Comparison of ENCODE assay signal across 20 cellular contexts in genomic region chrX:39667191-39667590, GRCh38.
"Had no signal": no experiment of that assay in that cellular context is flagged by ENCODE, and none has a peak within 500 bp of the region (broad histone marks: within the 10 kb centered on the region; RNA-seq: fewer than 3 reads in every experiment).

No MANE protein-coding gene starts in this region.

- H3K9me3 Mint-ChIP-seq: activated CD4-positive, alpha-beta T cell treated with anti-CD3 and anti-CD28 coated beads, Interleukin-2, amount 10 ng/mL, durations not matched to agents 24 days and 14 days; activated naive CD4-positive, alpha-beta T cell treated with anti-CD3 and anti-CD28 coated beads, Interleukin-2, amount 10 ng/mL, durations not matched to agents 7 days and 5 days; activated naive CD8-positive, alpha-beta T cell treated with anti-CD3 and anti-CD28 coated beads, Interleukin-2, amount 50 U/mL, for 24 hours; activated T-cell treated with anti-CD3 and anti-CD28 coated beads, Interleukin-2, amount 50 U/mL, for 4 hours; dendritic cell treated with granulocyte-macrophage colony-stimulating factor and Interleukin-4, amounts not matched to agents 40 ng/mL and 50 ng/mL, for 4 days; natural killer cell treated with Interleukin-12 subunit alpha and Interleukin-12 subunit beta and Interleukin-15 and Interleukin-18, amount 100 ng/mL, for 72 hours had no signal

- H3K4me3 ChIP-seq: breast epithelium, hepatocyte, lower lobe of right lung, sigmoid colon had no signal

- H3K27me3 ChIP-seq: hepatocyte, sigmoid colon had no signal

- H3K27ac Mint-ChIP-seq: activated CD4-positive, alpha-beta T cell treated with anti-CD3 and anti-CD28 coated beads, Interleukin-2, amount 10 ng/mL, durations not matched to agents 24 days and 14 days; activated naive CD4-positive, alpha-beta T cell treated with anti-CD3 and anti-CD28 coated beads, Interleukin-2, amount 10 ng/mL, durations not matched to agents 7 days and 5 days; activated naive CD8-positive, alpha-beta T cell treated with anti-CD3 and anti-CD28 coated beads, Interleukin-2, amount 50 U/mL, for 24 hours; dendritic cell treated with granulocyte-macrophage colony-stimulating factor and Interleukin-4, amounts not matched to agents 40 ng/mL and 50 ng/mL, for 4 days; mesothelial cell of epicardium; natural killer cell treated with Interleukin-12 subunit alpha and Interleukin-12 subunit beta and Interleukin-15 and Interleukin-18, amount 100 ng/mL, for 72 hours had no signal

- H3K27ac ChIP-seq: breast epithelium, hepatocyte, lower lobe of right lung, parathyroid adenoma, sigmoid colon had no signal

- H3K36me3 Mint-ChIP-seq: activated naive CD4-positive, alpha-beta T cell treated with anti-CD3 and anti-CD28 coated beads, Interleukin-2, amount 10 ng/mL, durations not matched to agents 7 days and 5 days; mesothelial cell of epicardium; natural killer cell treated with Interleukin-12 subunit alpha and Interleukin-12 subunit beta and Interleukin-15 and Interleukin-18, amount 100 ng/mL, for 72 hours had no signal

- H3K4me1 Mint-ChIP-seq: activated CD4-positive, alpha-beta T cell treated with anti-CD3 and anti-CD28 coated beads, Interleukin-2, amount 10 ng/mL, durations not matched to agents 24 days and 14 days; activated naive CD4-positive, alpha-beta T cell treated with anti-CD3 and anti-CD28 coated beads, Interleukin-2, amount 10 ng/mL, durations not matched to agents 7 days and 5 days; activated naive CD8-positive, alpha-beta T cell treated with anti-CD3 and anti-CD28 coated beads, Interleukin-2, amount 50 U/mL, for 24 hours had no signal

- DNase-seq: activated CD4-positive, alpha-beta T cell treated with anti-CD3 and anti-CD28 coated beads, Interleukin-2, amount 10 ng/mL, durations not matched to agents 24 days and 14 days; activated CD8-positive, alpha-beta memory T cell treated with anti-CD3 and anti-CD28 coated beads, Interleukin-2, amount 50 U/mL, for 4 hours; activated effector memory CD4-positive, alpha-beta T cell treated with Interleukin-2 at 50 U/mL for 16 hours; activated naive CD4-positive, alpha-beta T cell treated with anti-CD3 and anti-CD28 coated beads, Interleukin-2, amount 10 ng/mL, durations not matched to agents 7 days and 5 days; activated naive CD8-positive, alpha-beta T cell treated with anti-CD3 and anti-CD28 coated beads, Interleukin-2, amount 50 U/mL, for 24 hours; activated T-cell treated with anti-CD3 and anti-CD28 coated beads, Interleukin-2, amount 50 U/mL, for 4 hours; aorta; effector CD8-positive, alpha-beta T cell; lower lobe of right lung; sigmoid colon; stimulated activated naive CD4-positive, alpha-beta T cell; T-helper 1 cell; T1000 had no signal

- H3K4me3 Mint-ChIP-seq: activated CD4-positive, alpha-beta T cell treated with anti-CD3 and anti-CD28 coated beads, Interleukin-2, amount 10 ng/mL, durations not matched to agents 24 days and 14 days; activated naive CD4-positive, alpha-beta T cell treated with anti-CD3 and anti-CD28 coated beads, Interleukin-2, amount 10 ng/mL, durations not matched to agents 7 days and 5 days; activated naive CD8-positive, alpha-beta T cell treated with anti-CD3 and anti-CD28 coated beads, Interleukin-2, amount 50 U/mL, for 24 hours; activated T-cell treated with anti-CD3 and anti-CD28 coated beads, Interleukin-2, amount 50 U/mL, for 4 hours; dendritic cell treated with granulocyte-macrophage colony-stimulating factor and Interleukin-4, amounts not matched to agents 40 ng/mL and 50 ng/mL, for 4 days; mesothelial cell of epicardium; natural killer cell treated with Interleukin-12 subunit alpha and Interleukin-12 subunit beta and Interleukin-15 and Interleukin-18, amount 100 ng/mL, for 72 hours had no signal

- H3K9me3 ChIP-seq: breast epithelium, lower lobe of right lung, sigmoid colon had no signal

- H3K36me3 ChIP-seq: breast epithelium, lower lobe of right lung, sigmoid colon had no signal

- H3K4me1 ChIP-seq: breast epithelium, lower lobe of right lung, parathyroid adenoma, sigmoid colon had no signal

- ATAC-seq: activated naive CD8-positive, alpha-beta T cell treated with anti-CD3 and anti-CD28 coated beads, Interleukin-2, amount 50 U/mL, for 24 hours; activated T-cell treated with anti-CD3 and anti-CD28 coated beads, Interleukin-2, amount 50 U/mL, for 4 hours; esophagus mucosa; lower lobe of right lung; natural killer cell treated with Interleukin-12 subunit alpha and Interleukin-12 subunit beta and Interleukin-15 and Interleukin-18, amount 100 ng/mL, for 72 hours had no signal

- H3K27me3 Mint-ChIP-seq: activated CD4-positive, alpha-beta T cell treated with anti-CD3 and anti-CD28 coated beads, Interleukin-2, amount 10 ng/mL, durations not matched to agents 24 days and 14 days; activated naive CD4-positive, alpha-beta T cell treated with anti-CD3 and anti-CD28 coated beads, Interleukin-2, amount 10 ng/mL, durations not matched to agents 7 days and 5 days; activated naive CD8-positive, alpha-beta T cell treated with anti-CD3 and anti-CD28 coated beads, Interleukin-2, amount 50 U/mL, for 24 hours had no signal

- H3K9ac ChIP-seq: parathyroid adenoma had no signal
